In genomic region chr11:28836285-28837081, GRCh38 we compare ENCODE assay signal across 10 cellular contexts.
A peak's percentile ranks its signal among the peaks of the same experiment; 100 is the strongest.
DNase-seq lines count a peak whose midpoint lies in the region; ATAC-seq and TF ChIP-seq lines count a peak whose summit lies in the region.
"Had no signal": no experiment of that assay in that cellular context is flagged by ENCODE, and none has a peak within 500 bp of the region (broad histone marks: within the 10 kb centered on the region; RNA-seq: fewer than 3 reads in every experiment).

No MANE protein-coding gene starts in this region.

- H3K36me3 ChIP-seq in HUES6 (ENCODE audit: control insufficient read depth, insufficient read depth, low read length) (no peaks in the 10 kb centered on the region), left lung (no peaks in the 10 kb centered on the region)

- peak; percentile 61 for ATAC-seq in left lung
- ATAC-seq in activated naive CD4-positive, alpha-beta T cell treated with anti-CD3 and anti-CD28 coated beads, Interleukin-2, amount 50 U/mL, for 72 hours: no peak
- ATAC-seq: effector memory CD8-positive, alpha-beta T cell had no signal

- intact Hi-C loops in left lung (cut with DNase I): no loop called here

- no peak overlapping the region for H3K27ac Mint-ChIP-seq in activated naive CD4-positive, alpha-beta T cell treated with anti-CD3 and anti-CD28 coated beads, Interleukin-2, amount 50 U/mL, for 72 hours
- H3K27ac Mint-ChIP-seq: effector memory CD8-positive, alpha-beta T cell had no signal

- no peak overlapping the region for H3K9ac ChIP-seq in HUES6 (ENCODE audit: low read length)

- H3K9me3 ChIP-seq in HUES6 (ENCODE audit: control insufficient read depth, insufficient read depth, low read depth, low read length): no peaks in the 10 kb centered on the region
- H3K9me3 ChIP-seq in left lung: no peaks in the 10 kb centered on the region

- H3K27ac ChIP-seq in HUES6 (ENCODE audit: low read depth, low read length) (peak overlapping the region; percentile 34), left lung (no peak overlapping the region)

- H3K27me3 ChIP-seq in HUES6 (ENCODE audit: control insufficient read depth, insufficient read depth, low read length): no peaks in the 10 kb centered on the region
- H3K27me3 ChIP-seq in left lung: no peaks in the 10 kb centered on the region

- H3K36me3 Mint-ChIP-seq in activated naive CD4-positive, alpha-beta T cell treated with anti-CD3 and anti-CD28 coated beads, Interleukin-2, amount 50 U/mL, for 72 hours: no peaks in the 10 kb centered on the region

- DNase-seq in AG08396 (ENCODE audit: low spot score) (peak; percentile 42), astrocyte of the hippocampus (ENCODE audit: low read depth, low spot score) (peak; percentile 95), left lung (no peak), NCI-H526 (lab: John Stamatoyannopoulos, UW) (no peak), NCI-H2171 treated with DMSO at 0.1 percent for 48 hours (lab: John Stamatoyannopoulos, UW) (no peak), NCI-H2171 (lab: John Stamatoyannopoulos, UW) (no peak)
- no peak for DNase-seq in activated naive CD4-positive, alpha-beta T cell treated with anti-CD3 and anti-CD28 coated beads, Interleukin-2, amount 50 U/mL, for 72 hours (ENCODE audit: low spot score in 2 of 2)
- DNase-seq: effector memory CD8-positive, alpha-beta T cell; MV-4-11 had no signal

- H3K4me1 ChIP-seq in HUES6 (ENCODE audit: control insufficient read depth, insufficient read depth, low read length) (peaks cover 30% of the 10 kb centered on the region), left lung (no peaks in the 10 kb centered on the region)

- H3K9me3 Mint-ChIP-seq in activated naive CD4-positive, alpha-beta T cell treated with anti-CD3 and anti-CD28 coated beads, Interleukin-2, amount 50 U/mL, for 72 hours: peaks cover 15% of the 10 kb centered on the region in 2 donors

- no peak for TF ChIP-seq CTCF in left lung (IDR thresholded peaks at IDR 0.05)

- no peak overlapping the region for H3K4me3 ChIP-seq in HUES6 (ENCODE audit: low read depth, low read length)
- H3K4me3 ChIP-seq in left lung: no peak overlapping the region

Comparison
In these comparisons a context has a peak if more than half of its experiments do, and no peak if none do; other contexts are left out.
1. DNase-seq: peak in AG08396 (single experiment) and astrocyte of the hippocampus (single experiment); none in left lung (0 of 2), NCI-H526 (0 of 2), NCI-H2171 treated with DMSO at 0.1 percent for 48 hours (single experiment), activated naive CD4-positive, alpha-beta T cell treated with anti-CD3 and anti-CD28 coated beads, Interleukin-2, amount 50 U/mL, for 72 hours (0 of 2) and NCI-H2171 (single experiment).